1 cellular context compared by ENCODE assay signal in the genomic region with DNA sequence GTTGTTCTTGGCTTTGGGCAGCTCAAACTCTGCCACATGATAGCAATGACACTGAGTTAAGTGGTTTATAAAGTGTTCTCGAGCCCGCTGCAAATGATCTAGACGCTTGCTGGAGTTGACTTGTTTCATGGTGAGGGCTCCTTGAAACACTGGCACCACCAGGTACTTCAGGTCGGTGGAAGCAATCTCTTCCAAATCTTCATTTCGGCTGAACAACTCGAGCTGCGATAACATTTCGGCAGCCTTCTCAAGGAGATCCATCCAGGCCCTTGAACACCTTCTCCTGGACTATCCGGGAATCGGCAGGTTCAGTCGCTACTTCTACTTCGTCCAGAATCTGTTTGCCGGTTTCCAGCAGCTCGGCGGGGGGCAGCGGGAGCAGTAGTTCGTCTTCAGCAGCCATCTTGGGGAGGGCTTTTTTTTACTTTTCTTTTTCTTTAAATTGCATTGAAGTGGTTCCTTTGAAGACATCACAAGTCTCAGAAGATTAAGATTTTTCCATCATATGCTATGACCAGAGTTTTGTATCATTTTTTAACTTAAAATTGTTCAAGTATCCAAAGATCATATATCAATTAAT.
TF ChIP-seq lines count a peak whose summit lies in the region.

No MANE protein-coding gene starts in this region.

TF ChIP-seq in IMR-90, 13 proteins besides CTCF, POLR2A, EP300 and RAD21 (continued from another document):
- TF ChIP-seq, protein P1, sequence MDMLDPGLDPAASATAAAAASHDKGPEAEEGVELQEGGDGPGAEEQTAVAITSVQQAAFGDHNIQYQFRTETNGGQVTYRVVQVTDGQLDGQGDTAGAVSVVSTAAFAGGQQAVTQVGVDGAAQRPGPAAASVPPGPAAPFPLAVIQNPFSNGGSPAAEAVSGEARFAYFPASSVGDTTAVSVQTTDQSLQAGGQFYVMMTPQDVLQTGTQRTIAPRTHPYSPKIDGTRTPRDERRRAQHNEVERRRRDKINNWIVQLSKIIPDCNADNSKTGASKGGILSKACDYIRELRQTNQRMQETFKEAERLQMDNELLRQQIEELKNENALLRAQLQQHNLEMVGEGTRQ (IDR thresholded peaks at IDR 0.05; ENCODE audit: low read depth, low read length) = no peak
